ENCODE assay signal across 9 cellular contexts in genomic region chr15:68550498-68551295, GRCh38. TPM values are rescaled to one million over a fixed set of nuclear protein-coding genes. Genes with fewer than 3 reads are reported as not detected.
DNase-seq lines count a peak whose midpoint lies in the region; ATAC-seq and TF ChIP-seq lines count a peak whose summit lies in the region.
"Had no signal": no experiment of that assay in that cellular context is flagged by ENCODE, and none has a peak within 500 bp of the region (broad histone marks: within the 10 kb centered on the region; RNA-seq: fewer than 3 reads in every experiment).

No MANE protein-coding gene starts in this region.

- H3K27me3 ChIP-seq in RWPE2 (ENCODE audit: insufficient read depth, poor library complexity, severe bottlenecking) (no peaks in the 10 kb centered on the region), heart left ventricle (no peaks in the 10 kb centered on the region)

- H3K27ac Mint-ChIP-seq in activated naive CD4-positive, alpha-beta T cell treated with anti-CD3 and anti-CD28 coated beads for 36 hours = no peak overlapping the region
- H3K27ac Mint-ChIP-seq: T-helper 1 cell treated with Interleukin-12 subunit alpha and Interleukin-12 subunit beta and Interleukin-4 antibody, amounts not matched to agents 30 μg/mL and 1 μg/mL, for 36 hours had no signal

- CTCF ChIA-PET in activated naive CD4-positive, alpha-beta T cell treated with anti-CD3 and anti-CD28 coated beads for 36 hours (lab: Charles Lee) = interaction anchor here (0.6 to 11.2 kb wide), 41 partner anchors 9 to 374 kb away, joined by 3 to 184 read pairs (median 4); no protein-coding TSS in a partner anchor

- H3K36me3 ChIP-seq in RWPE2 (ENCODE audit: low read depth) (no peaks in the 10 kb centered on the region), heart left ventricle (no peaks in the 10 kb centered on the region)

- H3K4me1 ChIP-seq in RWPE2 (ENCODE audit: insufficient read depth, poor library complexity, severe bottlenecking) (no peaks in the 10 kb centered on the region), heart left ventricle (peaks cover 0 to 8% (median 0%) of the 10 kb centered on the region in 12 donors)

- H3K9me3 Mint-ChIP-seq in activated naive CD4-positive, alpha-beta T cell treated with anti-CD3 and anti-CD28 coated beads for 36 hours = no peaks in the 10 kb centered on the region
- H3K9me3 Mint-ChIP-seq: T-helper 1 cell treated with Interleukin-12 subunit alpha and Interleukin-12 subunit beta and Interleukin-4 antibody, amounts not matched to agents 30 μg/mL and 1 μg/mL, for 36 hours had no signal

- H3K27me3 Mint-ChIP-seq in activated naive CD4-positive, alpha-beta T cell treated with anti-CD3 and anti-CD28 coated beads for 36 hours (ENCODE audit: low read depth) = peaks cover 33% of the 10 kb centered on the region

- H3K9me3 ChIP-seq in RWPE2 (ENCODE audit: severe bottlenecking) = no peaks in the 10 kb centered on the region
- H3K9me3 ChIP-seq in heart left ventricle = no peaks in the 10 kb centered on the region

- H3K4me3 ChIP-seq in RWPE2 (ENCODE audit: severe bottlenecking) = no peak overlapping the region
- H3K4me3 ChIP-seq in heart left ventricle = no peak overlapping the region

- H3K4me1 Mint-ChIP-seq in activated naive CD4-positive, alpha-beta T cell treated with anti-CD3 and anti-CD28 coated beads for 36 hours (ENCODE audit: low read depth) = peaks cover 6% of the 10 kb centered on the region

- ATAC-seq in RWPE2 (ENCODE audit: low read depth) (peak; percentile 54), heart left ventricle (peak in 3 of 4 donors; percentile 38 to 58 (median 43)), GM21723 (IDR thresholded peaks at IDR 0.05; ENCODE audit: unreplicated experiment) (no peak), GM18873 (IDR thresholded peaks at IDR 0.05; ENCODE audit: low FRiP score, unreplicated experiment) (no peak)

- intact Hi-C loops in activated naive CD4-positive, alpha-beta T cell treated with anti-CD3 and anti-CD28 coated beads for 36 hours (cut with micrococcal nuclease) = loop anchor here (1.0 to 5.0 kb wide), 4 partner anchors 243 to 374 kb away; no protein-coding TSS in a partner anchor
- intact Hi-C loops in heart left ventricle (cut with DNase I) = loop anchor here (1.0 to 10.0 kb wide), 15 partner anchors 184 to 377 kb away; partner anchors contain the start of gene ANP32A (in 1 of the 10)

- WGBS in heart left ventricle, 4 donors = 44 to 48% (median 46%) methylated on average over 19 to 20 of the region's 20 CpGs

- DNase-seq in COR-L47 (lab: John Stamatoyannopoulos, UW) = peak; percentile 72
- DNase-seq in HuH-7 (ENCODE audit: low spot score) = peak; percentile 72
- DNase-seq in RWPE2 (ENCODE audit: low spot score) = no peak
- peak; percentile 88 for DNase-seq in activated naive CD4-positive, alpha-beta T cell treated with anti-CD3 and anti-CD28 coated beads for 36 hours
- DNase-seq in heart left ventricle = peak; percentile 60 to 83 (median 72)
- DNase-seq in putamen (ENCODE audit: low spot score) = peak; percentile 62

- H3K36me3 Mint-ChIP-seq in activated naive CD4-positive, alpha-beta T cell treated with anti-CD3 and anti-CD28 coated beads for 36 hours (ENCODE audit: low read depth) = no peaks in the 10 kb centered on the region

- no peak overlapping the region for H3K4me3 Mint-ChIP-seq in activated naive CD4-positive, alpha-beta T cell treated with anti-CD3 and anti-CD28 coated beads for 36 hours
- H3K4me3 Mint-ChIP-seq: T-helper 1 cell treated with Interleukin-12 subunit alpha and Interleukin-12 subunit beta and Interleukin-4 antibody, amounts not matched to agents 30 μg/mL and 1 μg/mL, for 36 hours had no signal

- H3K27ac ChIP-seq in RWPE2 (ENCODE audit: poor library complexity, severe bottlenecking) (no peak overlapping the region), heart left ventricle (no peak overlapping the region)

- TF ChIP-seq CTCF in RWPE2 (IDR thresholded peaks at IDR 0.05; ENCODE audit: poor library complexity, severe bottlenecking) = peak; percentile 99
- peak; percentile 89 to 97 (median 93) for TF ChIP-seq CTCF in heart left ventricle (IDR thresholded peaks at IDR 0.05)

- no peak for TF ChIP-seq POLR2A in heart left ventricle (IDR thresholded peaks at IDR 0.05)

RNA-seq across cellular contexts. Expression of gene CORO2B, which starts 28.1 kb away (rescaled TPM):
- total RNA-seq in activated naive CD4-positive, alpha-beta T cell treated with anti-CD3 and anti-CD28 coated beads for 36 hours = not detected
- 1 to 10 TPM; 3.0 to 9.1 (median 5.0) TPM for total RNA-seq in heart left ventricle
- 1 to 10 TPM; 3.3 to 7.2 TPM for polyA plus RNA-seq in heart left ventricle

Comparison
In these comparisons a context has a peak if more than half of its experiments do, and no peak if none do; other contexts are left out.
1. ATAC-seq: peak in RWPE2 (single experiment) and heart left ventricle (3 of 4); none in GM21723 (single experiment) and GM18873 (single experiment).